1 cellular context compared by ENCODE assay signal in the genomic region with DNA sequence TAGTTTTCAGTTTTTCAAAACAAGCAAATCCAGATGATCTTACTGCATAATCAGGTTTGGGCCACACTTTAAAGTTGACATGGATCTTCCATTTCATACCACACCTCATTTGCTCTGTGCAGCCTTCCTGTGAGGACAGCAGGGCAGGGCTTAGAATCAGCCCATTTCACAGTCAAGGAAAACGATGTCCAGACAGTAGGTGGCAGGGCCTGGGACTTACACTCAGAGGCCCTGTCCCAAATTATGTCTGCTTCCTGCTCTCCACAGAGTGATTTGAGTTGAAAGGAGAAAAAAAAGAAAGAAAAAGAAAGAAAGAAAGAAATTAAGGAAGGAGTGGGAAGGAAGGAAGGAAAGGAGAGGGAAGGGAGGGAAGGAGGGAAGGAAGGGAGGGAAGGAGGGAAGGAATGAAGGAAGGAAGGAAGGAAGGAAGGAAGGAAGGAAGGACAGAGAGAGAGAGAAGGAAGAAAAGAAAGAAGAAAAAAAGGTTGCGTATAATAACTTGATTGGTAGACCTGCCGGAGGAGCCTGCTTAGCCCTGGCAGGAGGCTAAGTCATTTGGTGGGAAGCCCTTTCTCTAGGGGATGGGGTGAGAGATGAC.
TF ChIP-seq lines count a peak whose summit lies in the region.

No MANE protein-coding gene starts in this region.

TF ChIP-seq in IMR-90, 13 proteins besides CTCF, POLR2A, EP300 and RAD21:
- TF ChIP-seq MAFK (IDR thresholded peaks at IDR 0.05; ENCODE audit: low read depth, low read length) (no peak), FOS (IDR thresholded peaks at IDR 0.05; ENCODE audit: low read depth, low read length) (no peak), NFE2L2 (IDR thresholded peaks at IDR 0.05; ENCODE audit: low read depth, low read length) (no peak), MAZ (IDR thresholded peaks at IDR 0.05; ENCODE audit: borderline replicate concordance, low read depth, low read length) (no peak), CEBPB (IDR thresholded peaks at IDR 0.05; ENCODE audit: low read depth, low read length) (no peak), BHLHE40 (IDR thresholded peaks at IDR 0.05; ENCODE audit: low read depth, low read length) (no peak), RCOR1 (IDR thresholded peaks at IDR 0.05; ENCODE audit: insufficient replicate concordance, low read length) (no peak), RFX5 (IDR thresholded peaks at IDR 0.05; ENCODE audit: low read depth, low read length) (no peak), CHD1 (IDR thresholded peaks at IDR 0.05; ENCODE audit: low read depth, low read length) (no peak), SMC3 (IDR thresholded peaks at IDR 0.05; ENCODE audit: low read depth, low read length) (no peak), MXI1 (IDR thresholded peaks at IDR 0.05; ENCODE audit: borderline replicate concordance, low read depth, low read length) (no peak)
- TF ChIP-seq, protein P1, sequence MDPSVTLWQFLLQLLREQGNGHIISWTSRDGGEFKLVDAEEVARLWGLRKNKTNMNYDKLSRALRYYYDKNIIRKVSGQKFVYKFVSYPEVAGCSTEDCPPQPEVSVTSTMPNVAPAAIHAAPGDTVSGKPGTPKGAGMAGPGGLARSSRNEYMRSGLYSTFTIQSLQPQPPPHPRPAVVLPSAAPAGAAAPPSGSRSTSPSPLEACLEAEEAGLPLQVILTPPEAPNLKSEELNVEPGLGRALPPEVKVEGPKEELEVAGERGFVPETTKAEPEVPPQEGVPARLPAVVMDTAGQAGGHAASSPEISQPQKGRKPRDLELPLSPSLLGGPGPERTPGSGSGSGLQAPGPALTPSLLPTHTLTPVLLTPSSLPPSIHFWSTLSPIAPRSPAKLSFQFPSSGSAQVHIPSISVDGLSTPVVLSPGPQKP (IDR thresholded peaks at IDR 0.05; ENCODE audit: borderline replicate concordance, low read depth, low read length): no peak
- TF ChIP-seq, protein P2, sequence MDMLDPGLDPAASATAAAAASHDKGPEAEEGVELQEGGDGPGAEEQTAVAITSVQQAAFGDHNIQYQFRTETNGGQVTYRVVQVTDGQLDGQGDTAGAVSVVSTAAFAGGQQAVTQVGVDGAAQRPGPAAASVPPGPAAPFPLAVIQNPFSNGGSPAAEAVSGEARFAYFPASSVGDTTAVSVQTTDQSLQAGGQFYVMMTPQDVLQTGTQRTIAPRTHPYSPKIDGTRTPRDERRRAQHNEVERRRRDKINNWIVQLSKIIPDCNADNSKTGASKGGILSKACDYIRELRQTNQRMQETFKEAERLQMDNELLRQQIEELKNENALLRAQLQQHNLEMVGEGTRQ (IDR thresholded peaks at IDR 0.05; ENCODE audit: low read depth, low read length): no peak
TF ChIP-seq in IMR-90: peak in this region for 0.
